Comparison of ENCODE assay signal across 8 cellular contexts in the genomic region with DNA sequence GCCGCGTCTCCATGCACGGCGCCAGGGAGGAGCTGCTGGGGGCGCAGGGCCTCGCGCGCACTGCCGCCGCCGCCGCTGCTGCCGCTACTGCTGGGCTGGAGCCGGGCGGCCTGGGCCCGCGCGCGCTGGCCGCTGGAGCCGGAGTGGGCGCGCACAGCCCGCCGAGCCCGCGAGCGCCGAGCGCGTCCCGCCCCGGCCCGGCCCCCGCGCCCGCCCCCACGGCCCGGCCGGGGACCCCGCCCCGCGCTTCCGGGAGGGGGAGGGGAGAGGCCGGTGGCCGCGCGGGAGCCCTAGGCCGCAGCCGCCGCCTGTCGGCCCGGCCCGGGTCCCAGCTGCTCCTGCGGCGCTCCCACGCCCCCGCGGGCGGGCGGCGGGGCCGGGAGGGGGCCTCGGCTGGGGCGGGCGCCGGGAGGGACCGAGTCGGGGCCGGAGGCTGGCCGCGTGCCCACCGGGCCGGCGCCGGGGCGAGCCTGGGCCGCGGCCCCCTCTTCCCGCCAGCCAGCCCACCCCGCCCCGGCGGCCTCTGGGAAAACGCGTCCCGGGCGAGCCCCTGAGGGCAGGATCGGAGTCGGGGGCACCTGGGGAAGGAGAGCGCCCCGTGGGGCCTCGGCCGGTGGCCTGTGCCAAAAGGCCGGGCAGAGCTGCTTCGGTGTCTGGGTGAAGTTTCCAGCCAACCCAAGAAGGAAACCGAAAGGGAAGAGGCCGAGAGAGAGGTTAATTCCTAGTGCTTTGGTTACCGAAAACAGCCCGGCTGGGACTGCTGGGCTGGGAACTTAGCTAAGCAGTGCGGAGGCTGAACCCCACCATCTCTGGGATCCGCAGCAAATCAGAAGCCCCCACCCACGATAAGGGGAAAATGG. TPM values are rescaled to one million over a fixed set of nuclear protein-coding genes. Genes with fewer than 3 reads are reported as not detected.
A peak's percentile ranks its signal among the peaks of the same experiment; 100 is the strongest.
DNase-seq lines count a peak whose midpoint lies in the region; ATAC-seq and TF ChIP-seq lines count a peak whose summit lies in the region.

Gene STK24 (minus strand): TSS at position 145 of the 860 bp plus-strand sequence. CDS start 321 bp downstream, outside the sequence.

- peaks cover 2% of the 10 kb centered on the region; the same call in 1 of the 2 replicates for H3K9me3 ChIP-seq in SJSA1 (replicated peaks)
- no peaks in the 10 kb centered on the region for H3K9me3 ChIP-seq in osteoblast (ENCODE audit: low read depth, low read length)
- no peaks in the 10 kb centered on the region for H3K9me3 ChIP-seq in uterus

- peaks cover 45% of the 10 kb centered on the region for H3K4me1 ChIP-seq in SJSA1 (replicated peaks)
- H3K4me1 ChIP-seq in osteoblast (ENCODE audit: insufficient read depth, low read length), result peaks cover 42% of the 10 kb centered on the region
- H3K4me1 ChIP-seq in uterus, result peaks cover 0 to 4% of the 10 kb centered on the region in 2 donors

- H3K4me1 Mint-ChIP-seq in activated naive CD8-positive, alpha-beta T cell treated with anti-CD3 and anti-CD28 coated beads, Interleukin-2, amount 10 ng/mL, durations not matched to agents 7 days and 5 days, result peaks cover 34% of the 10 kb centered on the region
- H3K4me1 Mint-ChIP-seq in glutamatergic neuron (ENCODE audit: low read depth, unreplicated experiment), result peaks cover 35% of the 10 kb centered on the region

- TF ChIP-seq CTCF in glutamatergic neuron (IDR thresholded peaks at IDR 0.05; ENCODE audit: partially characterized antibody, unreplicated experiment) (no peak), osteoblast (IDR thresholded peaks at IDR 0.05; ENCODE audit: extremely low read depth, low read depth, low read length) (no peak), uterus (IDR thresholded peaks at IDR 0.05) (peak in 1 of 4 experiments; percentile 28)

- peak; percentile 30 to 64 for TF ChIP-seq POLR2A in uterus (IDR thresholded peaks at IDR 0.05)

- H3K27ac ChIP-seq in SJSA1 (peak within 1 kb of the TSS; percentile 97), osteoblast (ENCODE audit: low read depth, low read length) (peak within 1 kb of the TSS; percentile 98), uterus (peak within 1 kb of the TSS; percentile 99)

- peak within 1 kb of the TSS; percentile 97 for H3K4me3 Mint-ChIP-seq in activated naive CD8-positive, alpha-beta T cell treated with anti-CD3 and anti-CD28 coated beads, Interleukin-2, amount 10 ng/mL, durations not matched to agents 7 days and 5 days
- H3K4me3 Mint-ChIP-seq in glutamatergic neuron (ENCODE audit: unreplicated experiment), result peak within 1 kb of the TSS; percentile 99

- H3K36me3 ChIP-seq in SJSA1, result peaks cover 38% of the 10 kb centered on the region
- no peaks in the 10 kb centered on the region for H3K36me3 ChIP-seq in osteoblast (ENCODE audit: insufficient read depth, low read length)
- H3K36me3 ChIP-seq in uterus, result no peaks in the 10 kb centered on the region

- H3K4me3 ChIP-seq in SJSA1 (peak within 1 kb of the TSS; percentile 99), osteoblast (ENCODE audit: insufficient read depth, low read length) (peak within 1 kb of the TSS; percentile 83), uterus (peak within 1 kb of the TSS; percentile 86 to 87)

- intact Hi-C loops in uterus (cut with DNase I; ENCODE audit: low total_unique reads), result no loop called here

- peak; percentile 35 for ATAC-seq in GM19468 (IDR thresholded peaks at IDR 0.05; ENCODE audit: extremely low read depth, unreplicated experiment)
- peak; percentile 72 for ATAC-seq in activated naive CD8-positive, alpha-beta T cell treated with anti-CD3 and anti-CD28 coated beads, Interleukin-2, amount 10 ng/mL, durations not matched to agents 7 days and 5 days (ENCODE audit: low read depth)

- peaks cover 26% of the 10 kb centered on the region for H4K20me1 ChIP-seq in osteoblast (ENCODE audit: insufficient read depth, low read length)

- peak within 1 kb of the TSS; percentile 93 for H2AFZ ChIP-seq in osteoblast (ENCODE audit: low read length)

- peaks cover 44% of the 10 kb centered on the region for H3K79me2 ChIP-seq in osteoblast (ENCODE audit: insufficient read depth, low read length)

- DNase-seq in DMS79 treated with DMSO at 0.1 percent for 48 hours (lab: John Stamatoyannopoulos, UW), result peak; percentile 71
- peak; percentile 44 for DNase-seq in HK-2 (ENCODE audit: unreplicated experiment)
- peak; percentile 82 to 91 for DNase-seq in SJSA1 (ENCODE audit: low read depth in 1 of 2, low spot score in 2 of 2)
- peak; percentile 90 for DNase-seq in activated naive CD8-positive, alpha-beta T cell treated with anti-CD3 and anti-CD28 coated beads, Interleukin-2, amount 10 ng/mL, durations not matched to agents 7 days and 5 days
- DNase-seq in glutamatergic neuron, result peak; percentile 73
- peak; percentile 97 for DNase-seq in osteoblast (ENCODE audit: insufficient read length, low spot score, missing footprints)
- peak; percentile 68 to 76 for DNase-seq in uterus

- H3K4me2 ChIP-seq in osteoblast (ENCODE audit: insufficient read depth, low read length), result peak within 1 kb of the TSS; percentile 98

- H3K36me3 Mint-ChIP-seq in activated naive CD8-positive, alpha-beta T cell treated with anti-CD3 and anti-CD28 coated beads, Interleukin-2, amount 10 ng/mL, durations not matched to agents 7 days and 5 days, result peaks cover 15% of the 10 kb centered on the region
- H3K36me3 Mint-ChIP-seq in glutamatergic neuron (ENCODE audit: unreplicated experiment), result peaks cover 6% of the 10 kb centered on the region

- POLR2A ChIA-PET in activated naive CD8-positive, alpha-beta T cell treated with anti-CD3 and anti-CD28 coated beads, Interleukin-2, amount 10 ng/mL, durations not matched to agents 7 days and 5 days (lab: Charles Lee), result interaction anchor here (1.0 to 3.1 kb wide), 8 partner anchors 10 to 132 kb away, joined by 3 to 9 read pairs (median 4); no protein-coding TSS in a partner anchor

- peak within 1 kb of the TSS; percentile 93 for H3K27ac Mint-ChIP-seq in activated naive CD8-positive, alpha-beta T cell treated with anti-CD3 and anti-CD28 coated beads, Interleukin-2, amount 10 ng/mL, durations not matched to agents 7 days and 5 days
- H3K27ac Mint-ChIP-seq in glutamatergic neuron (ENCODE audit: unreplicated experiment), result peak within 1 kb of the TSS; percentile 90

- no peaks in the 10 kb centered on the region for H3K9me3 Mint-ChIP-seq in activated naive CD8-positive, alpha-beta T cell treated with anti-CD3 and anti-CD28 coated beads, Interleukin-2, amount 10 ng/mL, durations not matched to agents 7 days and 5 days
- peaks cover 21% of the 10 kb centered on the region for H3K9me3 Mint-ChIP-seq in glutamatergic neuron (ENCODE audit: unreplicated experiment)

- no peaks in the 10 kb centered on the region for H3K27me3 Mint-ChIP-seq in activated naive CD8-positive, alpha-beta T cell treated with anti-CD3 and anti-CD28 coated beads, Interleukin-2, amount 10 ng/mL, durations not matched to agents 7 days and 5 days
- peaks cover 16% of the 10 kb centered on the region for H3K27me3 Mint-ChIP-seq in glutamatergic neuron (ENCODE audit: unreplicated experiment)

- H3K27me3 ChIP-seq in SJSA1 (replicated peaks) (no peaks in the 10 kb centered on the region), osteoblast (ENCODE audit: insufficient read depth, low read length) (no peaks in the 10 kb centered on the region), uterus (no peaks in the 10 kb centered on the region)

RNA-seq across cellular contexts. Expression of gene STK24, which starts in this region (rescaled TPM):
- 133 and 147 TPM in 2 replicates for total RNA-seq in SJSA1 (2014; rRNA removed; shearing (Covaris generic))
- total RNA-seq in activated naive CD8-positive, alpha-beta T cell treated with anti-CD3 and anti-CD28 coated beads, Interleukin-2, amount 10 ng/mL, durations not matched to agents 7 days and 5 days, result 100 to 1,000 TPM; 140 to 147 TPM
- total RNA-seq in glutamatergic neuron (ENCODE audit: unreplicated experiment) (188 TPM), osteoblast (82.2 and 83.4 TPM in 2 replicates), uterus (10 to 100 TPM; 29.7 to 73.5 (median 62.6) TPM)

Comparison
In these comparisons a context has a peak if more than half of its experiments do, and no peak if none do; other contexts are left out.
1. Peak in every context shown above with its lines: DNase-seq, ATAC-seq, H3K4me3 ChIP-seq and H3K27ac ChIP-seq.
2. DNase-seq: peak in every context shown above with its lines; median percentile 97 in osteoblast; 90 in activated naive CD8-positive, alpha-beta T cell treated with anti-CD3 and anti-CD28 coated beads, Interleukin-2, amount 10 ng/mL, durations not matched to agents 7 days and 5 days; 86 in SJSA1; 73 in glutamatergic neuron; 72 in uterus; 71 in DMS79 treated with DMSO at 0.1 percent for 48 hours; 44 in HK-2.